Comparison of ENCODE assay signal across 20 cellular contexts in the genomic region with DNA sequence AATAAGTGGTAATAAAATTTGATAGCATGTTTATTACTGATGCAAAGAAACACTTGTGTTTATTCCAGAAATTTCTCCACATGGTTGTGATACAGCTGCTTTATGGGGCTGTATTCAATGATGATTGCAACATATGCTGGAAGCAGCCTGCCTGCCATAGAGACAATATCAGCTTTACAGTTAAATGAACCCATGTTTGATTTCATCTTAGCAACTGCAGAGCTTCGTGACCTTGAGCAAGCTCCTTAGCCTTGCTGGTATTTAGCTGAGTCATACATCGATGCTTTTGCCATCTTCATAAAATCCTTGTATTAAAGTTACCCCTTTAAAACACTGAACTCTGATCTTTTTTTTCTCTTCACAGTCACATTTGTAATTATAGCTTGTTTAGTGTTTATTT.
DNase-seq lines count a peak whose midpoint lies in the region; ATAC-seq, FAIRE-seq and TF ChIP-seq lines count a peak whose summit lies in the region.
"Had no signal": no experiment of that assay in that cellular context is flagged by ENCODE, and none has a peak within 500 bp of the region (broad histone marks: within the 10 kb centered on the region; RNA-seq: fewer than 3 reads in every experiment).

No MANE protein-coding gene starts in this region.

- H3K9ac ChIP-seq in mammary epithelial cell (ENCODE audit: insufficient read depth, low read length) (no peak overlapping the region), H9 (ENCODE audit: extremely low read depth, insufficient read length, low read length) (no peak overlapping the region)

- H4K20me1 ChIP-seq in mammary epithelial cell (ENCODE audit: insufficient read depth, low read length) (no peaks in the 10 kb centered on the region), H9 (ENCODE audit: control insufficient read depth, insufficient read depth, insufficient read length) (no peaks in the 10 kb centered on the region)

- no peaks in the 10 kb centered on the region for H3K4me1 ChIP-seq in mammary epithelial cell (ENCODE audit: insufficient read depth, low read length)
- H3K4me1 ChIP-seq in H9 (ENCODE audit: insufficient read depth, low read length), result no peaks in the 10 kb centered on the region
- H3K4me1 ChIP-seq in upper lobe of right lung, result no peaks in the 10 kb centered on the region

- H3K4me1 Mint-ChIP-seq in MCF 10A (ENCODE audit: insufficient read depth, unreplicated experiment) (no peaks in the 10 kb centered on the region), H9 (peaks cover 9 to 10% of the 10 kb centered on the region in 2 experiments)

- H3K36me3 ChIP-seq in mammary epithelial cell (ENCODE audit: insufficient read depth, low read length) (no peaks in the 10 kb centered on the region), upper lobe of right lung (no peaks in the 10 kb centered on the region)
- H3K36me3 ChIP-seq: tibial nerve had no signal

- no peak overlapping the region for H2BK20ac ChIP-seq in H9 (ENCODE audit: low read depth, low read length, poor library complexity, severe bottlenecking)

- H3K4ac ChIP-seq in H9 (ENCODE audit: low read depth, low read length), result no peak overlapping the region

- POLR2A ChIA-PET in MCF 10A (lab: Yijun Ruan, JAX), result no interaction called here

- no peak overlapping the region for H3T11ph ChIP-seq in H9 (ENCODE audit: low read length)

- H2AK5ac ChIP-seq in H9 (ENCODE audit: insufficient read length, low read length), result no peak overlapping the region

- H3K18ac ChIP-seq in H9 (ENCODE audit: insufficient read length, low read depth, low read length), result no peak overlapping the region

- H2BK12ac ChIP-seq in H9 (ENCODE audit: insufficient read length, low read depth, low read length), result no peak overlapping the region

- dilution Hi-C loops in mammary epithelial cell (cut with HindIII; ENCODE audit: low sequenced_read_pairs), result no loop called here

- H3K27ac Mint-ChIP-seq in MCF 10A (ENCODE audit: low read depth, unreplicated experiment) (no peak overlapping the region), H9 (no peak overlapping the region)
- H3K27ac Mint-ChIP-seq: activated CD8-positive, alpha-beta T cell treated with anti-CD3 and anti-CD28 coated beads, Interleukin-2, amount 10 ng/mL, durations not matched to agents 7 days and 5 days; activated T-helper 1 cell treated with anti-CD3 and anti-CD28 coated beads, Interleukin-12 subunit alpha, Interleukin-12 subunit beta, Interleukin-2, Interleukin-4 antibody, amounts not matched to agents 30 ng/mL and 10 ng/mL and 1 ng/mL, durations not matched to agents 14 hours and 24 hours and 36 hours; mesothelial cell of epicardium had no signal

- no peak for FAIRE-seq in RCC 7860 (lab: Jason Lieb, UNC)
- FAIRE-seq: A204.1, GM12892, kidney had no signal

- ATAC-seq in GM19455 (IDR thresholded peaks at IDR 0.05; ENCODE audit: unreplicated experiment), result no peak
- no peak for ATAC-seq in upper lobe of right lung
- ATAC-seq: activated CD8-positive, alpha-beta T cell treated with anti-CD3 and anti-CD28 coated beads, Interleukin-2, amount 10 ng/mL, durations not matched to agents 7 days and 5 days; Panc1 had no signal

- H3K4me3 Mint-ChIP-seq in MCF 10A (ENCODE audit: unreplicated experiment) (no peak overlapping the region), H9 (no peak overlapping the region)
- H3K4me3 Mint-ChIP-seq: activated CD8-positive, alpha-beta T cell treated with anti-CD3 and anti-CD28 coated beads, Interleukin-2, amount 10 ng/mL, durations not matched to agents 7 days and 5 days; activated T-helper 1 cell treated with anti-CD3 and anti-CD28 coated beads, Interleukin-12 subunit alpha, Interleukin-12 subunit beta, Interleukin-2, Interleukin-4 antibody, amounts not matched to agents 30 ng/mL and 10 ng/mL and 1 ng/mL, durations not matched to agents 14 hours and 24 hours and 36 hours; mesothelial cell of epicardium had no signal

- no peak for TF ChIP-seq CTCF in MCF 10A (IDR thresholded peaks at IDR 0.05; ENCODE audit: unreplicated experiment)
- TF ChIP-seq CTCF in mammary epithelial cell (conservative IDR thresholded peaks at IDR 0.05 in 1 of 2, IDR thresholded peaks at IDR 0.05 in 1 of 2; ENCODE audit: extremely low read depth in 1 of 2, insufficient read depth in 1 of 2, low read depth in 1 of 2, low read length in 2 of 2), result no peak
- no peak for TF ChIP-seq CTCF in fibroblast of the aortic adventitia (IDR thresholded peaks at IDR 0.05; ENCODE audit: insufficient read depth, low read length)
- TF ChIP-seq CTCF in H9 (conservative IDR thresholded peaks at IDR 0.05), result no peak
- TF ChIP-seq CTCF in upper lobe of right lung (IDR thresholded peaks at IDR 0.05), result no peak

- no peak overlapping the region for H3K27ac ChIP-seq in mammary epithelial cell (ENCODE audit: insufficient read depth, low read depth, low read length)
- H3K27ac ChIP-seq in H9 (ENCODE audit: insufficient read length, low read depth, low read length), result no peak overlapping the region
- H3K27ac ChIP-seq in upper lobe of right lung, result no peak overlapping the region
- H3K27ac ChIP-seq: skin epidermis, tibial nerve, VCaP had no signal

- H4K91ac ChIP-seq in H9 (ENCODE audit: insufficient read length, low read depth, low read length), result no peak overlapping the region

- H2BK120ac ChIP-seq in H9 (ENCODE audit: low read depth, low read length, poor library complexity, severe bottlenecking), result no peak overlapping the region

- H3K56ac ChIP-seq in H9 (ENCODE audit: insufficient read length, low read depth, low read length), result no peak overlapping the region

- no peaks in the 10 kb centered on the region for H3K79me2 ChIP-seq in mammary epithelial cell (ENCODE audit: insufficient read depth, low read length)
- H3K79me2 ChIP-seq in H9 (ENCODE audit: insufficient read depth, low read length), result no peaks in the 10 kb centered on the region

- DNase-seq in MCF 10A (ENCODE audit: unreplicated experiment), result peak; percentile 16
- no peak for DNase-seq in mammary epithelial cell
- DNase-seq in RCC 7860 (ENCODE audit: low spot score), result peak; percentile 7
- peak; percentile 63 for DNase-seq in fibroblast of the aortic adventitia (ENCODE audit: low read depth)
- DNase-seq in H9, result no peak
- DNase-seq in T-helper 2 cell, result no peak
- no peak for DNase-seq in upper lobe of right lung
- DNase-seq: activated CD8-positive, alpha-beta T cell treated with anti-CD3 and anti-CD28 coated beads, Interleukin-2, amount 10 ng/mL, durations not matched to agents 7 days and 5 days; kidney; NCI-H1930; NCI-H69 had no signal

- H3K23me2 ChIP-seq in H9 (ENCODE audit: insufficient read length, low read depth, low read length, poor library complexity, severe bottlenecking), result no peaks in the 10 kb centered on the region

- H3K36me3 Mint-ChIP-seq in MCF 10A (ENCODE audit: insufficient read depth, unreplicated experiment) (no peaks in the 10 kb centered on the region), H9 (ENCODE audit: insufficient read depth in 1 of 3, low read depth in 3 of 3) (no peaks in the 10 kb centered on the region)
- H3K36me3 Mint-ChIP-seq: mesothelial cell of epicardium had no signal

- H3K4me2 ChIP-seq in mammary epithelial cell (ENCODE audit: insufficient read depth, low read depth, low read length) (no peak overlapping the region), H9 (ENCODE audit: insufficient read depth, insufficient read length, low read length) (no peak overlapping the region)

- BruUV-seq in MCF 10A (replicated peaks; lab: Mats Ljungman, UMichigan), result no TSS peak
- BruUV-seq in mammary epithelial cell (replicated peaks; lab: Mats Ljungman, UMichigan), result no TSS peak

- H3K9me3 Mint-ChIP-seq in MCF 10A (ENCODE audit: unreplicated experiment) (no peaks in the 10 kb centered on the region), H9 (no peaks in the 10 kb centered on the region; a peak in 1 of 5 replicates)
- H3K9me3 Mint-ChIP-seq: activated T-helper 1 cell treated with anti-CD3 and anti-CD28 coated beads, Interleukin-12 subunit alpha, Interleukin-12 subunit beta, Interleukin-2, Interleukin-4 antibody, amounts not matched to agents 30 ng/mL and 10 ng/mL and 1 ng/mL, durations not matched to agents 14 hours and 24 hours and 36 hours had no signal

- in situ Hi-C loops in mammary epithelial cell (cut with MboI; ENCODE audit: low sequenced_read_pairs in 2 of 2), result no loop called here

- H4K5ac ChIP-seq in H9 (ENCODE audit: insufficient read length, low read depth, low read length), result no peak overlapping the region

- H3K79me1 ChIP-seq in H9 (ENCODE audit: insufficient read depth, low read depth, low read length, poor library complexity, severe bottlenecking), result no peaks in the 10 kb centered on the region

- H3K27me3 ChIP-seq in mammary epithelial cell (ENCODE audit: insufficient read depth, low read length) (no peaks in the 10 kb centered on the region), H9 (ENCODE audit: insufficient read depth, low read length) (no peaks in the 10 kb centered on the region), upper lobe of right lung (no peaks in the 10 kb centered on the region)
- H3K27me3 ChIP-seq: tibial nerve had no signal

- no peak overlapping the region for H4K8ac ChIP-seq in H9 (replicated peaks; ENCODE audit: insufficient read length, low read depth, low read length)

- no peak overlapping the region for H3K23ac ChIP-seq in H9 (ENCODE audit: insufficient read length, low read depth, low read length)

- WGBS in mammary epithelial cell (ENCODE audit: low coverage, missing lambda C conversion rate), result 52% methylated on average over 2 of the region's 2 CpGs
- no CpG with 5 or more reads among the region's 2 CpGs for WGBS in H9 (ENCODE audit: extremely low coverage, insufficient read length, low lambda C conversion rate)

- H3K4me3 ChIP-seq in mammary epithelial cell (replicated peaks in 1 of 3; ENCODE audit: insufficient read depth in 1 of 3, low read depth in 2 of 3, low read length in 3 of 3) (no peak overlapping the region), fibroblast of the aortic adventitia (ENCODE audit: low read depth, low read length) (no peak overlapping the region), upper lobe of right lung (no peak overlapping the region)
- H3K4me3 ChIP-seq: skin epidermis, tibial nerve had no signal

- no peaks in the 10 kb centered on the region for H3K27me3 Mint-ChIP-seq in MCF 10A (ENCODE audit: insufficient read depth, unreplicated experiment)
- H3K27me3 Mint-ChIP-seq in H9 (ENCODE audit: low read depth), result no peaks in the 10 kb centered on the region

- CTCF ChIA-PET in MCF 10A (lab: Yijun Ruan, JAX) (no interaction called here), mammary epithelial cell (lab: Charles Lee; ENCODE audit: low non-redundant PET) (no interaction called here)

- H2AFZ ChIP-seq in mammary epithelial cell (ENCODE audit: low read depth, low read length) (no peak overlapping the region), H9 (ENCODE audit: low read length) (no peak overlapping the region)

- intact Hi-C loops in MCF 10A (cut with micrococcal nuclease) (no loop called here), mammary epithelial cell (cut with micrococcal nuclease) (no loop called here), upper lobe of right lung (cut with DNase I) (no loop called here)

- no peak overlapping the region for H3K14ac ChIP-seq in H9 (ENCODE audit: insufficient read depth, low read length)

- no peak overlapping the region for H2BK15ac ChIP-seq in H9 (ENCODE audit: low read depth, low read length)

- H3K9me3 ChIP-seq in mammary epithelial cell (replicated peaks; ENCODE audit: insufficient read depth, low read length) (no peaks in the 10 kb centered on the region), H9 (ENCODE audit: control insufficient read depth, low read depth, low read length) (no peaks in the 10 kb centered on the region), upper lobe of right lung (no peaks in the 10 kb centered on the region)
- H3K9me3 ChIP-seq: tibial nerve had no signal

- H2BK5ac ChIP-seq in H9 (ENCODE audit: insufficient read length, low read length), result no peak overlapping the region

Comparison
In these comparisons a context has a peak if more than half of its experiments do, and no peak if none do; other contexts are left out.
1. DNase-seq: peak in MCF 10A (single experiment), RCC 7860 (single experiment) and fibroblast of the aortic adventitia (single experiment); none in mammary epithelial cell (single experiment), H9 (single experiment), T-helper 2 cell (0 of 5) and upper lobe of right lung (single experiment).